1 cellular context compared by ENCODE assay signal in genomic region chr6:7975764-7976146, GRCh38.
TF ChIP-seq lines count a peak whose summit lies in the region.

No MANE protein-coding gene starts in this region.

TF ChIP-seq in HepG2, 621 proteins besides CTCF, POLR2A, EP300 and RAD21 (continued from another document and continues in another):
- TF ChIP-seq ZNF574 (CRISPR knock-in tag; IDR thresholded peaks at IDR 0.05) (no peak), ZFP1 (CRISPR knock-in tag; IDR thresholded peaks at IDR 0.05) (0 out of 2 replicates have a peak, but pooled peaks have one; percentile 22), ZMYM4 (CRISPR knock-in tag; IDR thresholded peaks at IDR 0.05) (no peak), BORCS8-MEF2B (CRISPR knock-in tag; IDR thresholded peaks at IDR 0.05) (peak; percentile 53; the same call in 1 of the 2 replicates), ZNF83 (CRISPR knock-in tag; IDR thresholded peaks at IDR 0.05; ENCODE audit: borderline replicate concordance) (peak; percentile 82; the same call in 1 of the 2 replicates), ZNF367 (CRISPR knock-in tag; IDR thresholded peaks at IDR 0.05; ENCODE audit: borderline replicate concordance) (no peak), EEA1 (CRISPR knock-in tag; IDR thresholded peaks at IDR 0.05; ENCODE audit: borderline replicate concordance) (0 out of 2 replicates have a peak, but pooled peaks have one; percentile 57), POGK (CRISPR knock-in tag; conservative IDR thresholded peaks at IDR 0.05) (no peak), ZNF292 (CRISPR knock-in tag; IDR thresholded peaks at IDR 0.05; ENCODE audit: borderline replicate concordance, low read depth) (peak; percentile 85), KAT2B (IDR thresholded peaks at IDR 0.05; ENCODE audit: borderline replicate concordance, low read depth, low read length) (no peak), ZMYM3 (CRISPR knock-in tag; IDR thresholded peaks at IDR 0.05) (peak; percentile 26; the same call in 1 of the 2 replicates), GATAD2A (CRISPR knock-in tag; IDR thresholded peaks at IDR 0.05) (no peak), CREB3 (CRISPR knock-in tag; IDR thresholded peaks at IDR 0.05) (no peak), MIER3 (CRISPR knock-in tag; IDR thresholded peaks at IDR 0.05; ENCODE audit: borderline replicate concordance) (no peak), PCBP2 (optimal IDR thresholded peaks at IDR 0.05; ENCODE audit: low read depth, low read length, poor library complexity, severe bottlenecking) (no peak), HOMEZ (CRISPR knock-in tag; IDR thresholded peaks at IDR 0.05; ENCODE audit: low read depth) (no peak), SIN3B (IDR thresholded peaks at IDR 0.05; ENCODE audit: low read length) (no peak), SPEN (CRISPR knock-in tag; IDR thresholded peaks at IDR 0.05; ENCODE audit: low read depth) (peak; percentile 39; the same call in 1 of the 2 replicates), ZNF614 (CRISPR knock-in tag; IDR thresholded peaks at IDR 0.05; ENCODE audit: borderline replicate concordance) (no peak), MTF2 (CRISPR knock-in tag; IDR thresholded peaks at IDR 0.05; ENCODE audit: borderline replicate concordance) (no peak), ZBTB46 (CRISPR knock-in tag; IDR thresholded peaks at IDR 0.05; ENCODE audit: borderline replicate concordance) (no peak), ZNF333 (CRISPR knock-in tag; IDR thresholded peaks at IDR 0.05; ENCODE audit: borderline replicate concordance) (no peak), MZF1 (CRISPR knock-in tag; IDR thresholded peaks at IDR 0.05; ENCODE audit: borderline replicate concordance) (no peak), AGO2 (optimal IDR thresholded peaks at IDR 0.05; ENCODE audit: low read depth, low read length) (no peak), SYNCRIP (IDR thresholded peaks at IDR 0.05; ENCODE audit: insufficient read depth, low read depth, low read length) (no peak), EZH2 (conservative IDR thresholded peaks at IDR 0.05; ENCODE audit: low read depth, low read length) (no peak), NFE2L1 (CRISPR knock-in tag; IDR thresholded peaks at IDR 0.05; ENCODE audit: borderline replicate concordance) (no peak), MXD1 (CRISPR knock-in tag; IDR thresholded peaks at IDR 0.05) (no peak), NONO (IDR thresholded peaks at IDR 0.05) (no peak), NONO (CRISPR knock-in tag; conservative IDR thresholded peaks at IDR 0.05) (no peak), TRAFD1 (CRISPR knock-in tag; IDR thresholded peaks at IDR 0.05; ENCODE audit: borderline replicate concordance) (no peak), ZNF746 (CRISPR knock-in tag; IDR thresholded peaks at IDR 0.05) (no peak), ZFP82 (CRISPR knock-in tag; IDR thresholded peaks at IDR 0.05; ENCODE audit: borderline replicate concordance) (no peak), ZBTB7B (CRISPR knock-in tag; IDR thresholded peaks at IDR 0.05) (no peak), ZNF572 (CRISPR knock-in tag; IDR thresholded peaks at IDR 0.05) (0 out of 2 replicates have a peak, but pooled peaks have one; percentile 38), MEF2D (CRISPR knock-in tag; IDR thresholded peaks at IDR 0.05) (no peak), SCMH1 (CRISPR knock-in tag; IDR thresholded peaks at IDR 0.05; ENCODE audit: borderline replicate concordance) (no peak), PATZ1 (CRISPR knock-in tag; IDR thresholded peaks at IDR 0.05) (no peak), SMAD9 (CRISPR knock-in tag; IDR thresholded peaks at IDR 0.05) (no peak), TEAD3 (CRISPR knock-in tag; optimal IDR thresholded peaks at IDR 0.05; ENCODE audit: borderline replicate concordance) (no peak), NFE2 (CRISPR knock-in tag; IDR thresholded peaks at IDR 0.05) (no peak), PRDM4 (CRISPR knock-in tag; IDR thresholded peaks at IDR 0.05; ENCODE audit: borderline replicate concordance) (no peak), SRF (IDR thresholded peaks at IDR 0.05; ENCODE audit: low read depth, low read length) (no peak), ATF1 (CRISPR knock-in tag; IDR thresholded peaks at IDR 0.05) (no peak), ZNF451 (CRISPR knock-in tag; IDR thresholded peaks at IDR 0.05) (no peak), ETV6 (CRISPR knock-in tag; conservative IDR thresholded peaks at IDR 0.05) (no peak), ZNF737 (CRISPR knock-in tag; IDR thresholded peaks at IDR 0.05; ENCODE audit: borderline replicate concordance) (no peak), DNMT3B (CRISPR knock-in tag; conservative IDR thresholded peaks at IDR 0.05) (no peak), GATAD1 (CRISPR knock-in tag; IDR thresholded peaks at IDR 0.05) (no peak), HDAC1 (CRISPR knock-in tag; IDR thresholded peaks at IDR 0.05) (no peak), ARNT (IDR thresholded peaks at IDR 0.05) (no peak), KMT2A (CRISPR knock-in tag; IDR thresholded peaks at IDR 0.05) (no peak), ZFP36 (IDR thresholded peaks at IDR 0.05; ENCODE audit: borderline replicate concordance, low read depth, low read length, partially characterized antibody) (no peak), PHB2 (IDR thresholded peaks at IDR 0.05; ENCODE audit: partially characterized antibody) (no peak), ZNF724P (CRISPR knock-in tag; IDR thresholded peaks at IDR 0.05; ENCODE audit: borderline replicate concordance) (no peak), ZBTB21 (CRISPR knock-in tag; IDR thresholded peaks at IDR 0.05) (no peak), GTF3A (CRISPR knock-in tag; conservative IDR thresholded peaks at IDR 0.05) (no peak), ZNF296 (CRISPR knock-in tag; conservative IDR thresholded peaks at IDR 0.05) (no peak), KDM4B (CRISPR knock-in tag; IDR thresholded peaks at IDR 0.05) (no peak), ZNF251 (CRISPR knock-in tag; IDR thresholded peaks at IDR 0.05) (no peak), ZNF33A (CRISPR knock-in tag; IDR thresholded peaks at IDR 0.05; ENCODE audit: borderline replicate concordance) (no peak)
